ENCODE assay signal across 21 cellular contexts in genomic region chr6:122719176-122719575, GRCh38.
"Had no signal": no experiment of that assay in that cellular context is flagged by ENCODE, and none has a peak within 500 bp of the region (broad histone marks: within the 10 kb centered on the region; RNA-seq: fewer than 3 reads in every experiment).

No MANE protein-coding gene starts in this region.

- H3K4me2 ChIP-seq: smooth muscle cell had no signal

- DNase-seq: activated CD4-positive, alpha-beta memory T cell treated with anti-CD3 and anti-CD28 coated beads for 36 hours; activated CD4-positive, alpha-beta T cell treated with anti-CD3 and anti-CD28 coated beads for 36 hours; activated CD8-positive, alpha-beta memory T cell treated with anti-CD3 and anti-CD28 coated beads, Interleukin-2, amount 10 ng/mL, durations not matched to agents 7 days and 5 days; activated naive CD4-positive, alpha-beta T cell treated with anti-CD3 and anti-CD28 coated beads for 36 hours; activated naive CD8-positive, alpha-beta T cell treated with anti-CD3 and anti-CD28 coated beads, Interleukin-2, amount 50 U/mL, for 24 hours; activated T-cell treated with anti-CD3 and anti-CD28 coated beads, Interleukin-2, amount 50 U/mL, for 1 hour; dorsolateral prefrontal cortex; erythroblast; heart right ventricle; islet precursor cell; mammary epithelial cell; psoas muscle; right lobe of liver; upper lobe of left lung had no signal

- H3K4me3 ChIP-seq: ascending aorta, gastroesophageal sphincter, heart right ventricle, psoas muscle, right lobe of liver, smooth muscle cell, upper lobe of left lung had no signal

- H3K4me1 Mint-ChIP-seq: activated CD4-positive, alpha-beta T cell treated with anti-CD3 and anti-CD28 coated beads for 36 hours; activated CD8-positive, alpha-beta memory T cell treated with anti-CD3 and anti-CD28 coated beads, Interleukin-2, amount 10 ng/mL, durations not matched to agents 7 days and 5 days; activated naive CD8-positive, alpha-beta T cell treated with anti-CD3 and anti-CD28 coated beads, Interleukin-2, amount 50 U/mL, for 24 hours had no signal

- FAIRE-seq: bronchial epithelial cell had no signal

- H3K27me3 ChIP-seq: ascending aorta, gastroesophageal sphincter, right lobe of liver, upper lobe of left lung had no signal

- H3K27ac Mint-ChIP-seq: activated CD4-positive, alpha-beta memory T cell treated with anti-CD3 and anti-CD28 coated beads for 36 hours; activated CD4-positive, alpha-beta T cell treated with anti-CD3 and anti-CD28 coated beads for 36 hours; activated CD8-positive, alpha-beta memory T cell treated with anti-CD3 and anti-CD28 coated beads, Interleukin-2, amount 10 ng/mL, durations not matched to agents 7 days and 5 days; activated naive CD4-positive, alpha-beta T cell treated with anti-CD3 and anti-CD28 coated beads for 36 hours; activated naive CD8-positive, alpha-beta T cell treated with anti-CD3 and anti-CD28 coated beads, Interleukin-2, amount 50 U/mL, for 24 hours; activated T-helper 2 cell treated with anti-CD3 and anti-CD28 coated beads, Interferon-gamma antibody, Interleukin-2, Interleukin-4, amounts not matched to agents 10 μg/mL and 5 μg/mL and 100 μg/mL, durations not matched to agents 14 hours and 24 hours and 36 hours; stimulated activated naive CD8-positive, alpha-beta T cell treated with anti-CD3 and anti-CD28 coated beads, Interleukin-15, Interleukin-2, amounts not matched to agents 100 ng/mL and 50 ng/mL, for 24 hours had no signal

- H3K4me3 Mint-ChIP-seq: activated CD4-positive, alpha-beta memory T cell treated with anti-CD3 and anti-CD28 coated beads for 36 hours; activated CD4-positive, alpha-beta T cell treated with anti-CD3 and anti-CD28 coated beads for 36 hours; activated CD8-positive, alpha-beta memory T cell treated with anti-CD3 and anti-CD28 coated beads, Interleukin-2, amount 10 ng/mL, durations not matched to agents 7 days and 5 days; activated naive CD4-positive, alpha-beta T cell treated with anti-CD3 and anti-CD28 coated beads for 36 hours; activated naive CD8-positive, alpha-beta T cell treated with anti-CD3 and anti-CD28 coated beads, Interleukin-2, amount 50 U/mL, for 24 hours; neural crest cell; stimulated activated naive CD8-positive, alpha-beta T cell treated with anti-CD3 and anti-CD28 coated beads, Interleukin-15, Interleukin-2, amounts not matched to agents 100 ng/mL and 50 ng/mL, for 24 hours had no signal

- H3K9me3 ChIP-seq: ascending aorta, gastroesophageal sphincter, heart right ventricle, psoas muscle, right lobe of liver, upper lobe of left lung had no signal

- H3K27ac ChIP-seq: ascending aorta, gastroesophageal sphincter, heart right ventricle, psoas muscle, right lobe of liver, upper lobe of left lung had no signal

- H3K9me3 Mint-ChIP-seq: activated CD4-positive, alpha-beta memory T cell treated with anti-CD3 and anti-CD28 coated beads for 36 hours; activated naive CD4-positive, alpha-beta T cell treated with anti-CD3 and anti-CD28 coated beads for 36 hours; activated naive CD8-positive, alpha-beta T cell treated with anti-CD3 and anti-CD28 coated beads, Interleukin-2, amount 50 U/mL, for 24 hours; activated T-helper 2 cell treated with anti-CD3 and anti-CD28 coated beads, Interferon-gamma antibody, Interleukin-2, Interleukin-4, amounts not matched to agents 10 μg/mL and 5 μg/mL and 100 μg/mL, durations not matched to agents 14 hours and 24 hours and 36 hours; neural crest cell; stimulated activated naive CD8-positive, alpha-beta T cell treated with anti-CD3 and anti-CD28 coated beads, Interleukin-15, Interleukin-2, amounts not matched to agents 100 ng/mL and 50 ng/mL, for 24 hours had no signal

- H3K27me3 Mint-ChIP-seq: activated CD4-positive, alpha-beta memory T cell treated with anti-CD3 and anti-CD28 coated beads for 36 hours; activated CD4-positive, alpha-beta T cell treated with anti-CD3 and anti-CD28 coated beads for 36 hours; stimulated activated naive CD8-positive, alpha-beta T cell treated with anti-CD3 and anti-CD28 coated beads, Interleukin-15, Interleukin-2, amounts not matched to agents 100 ng/mL and 50 ng/mL, for 24 hours had no signal

- H3K4me1 ChIP-seq: ascending aorta, gastroesophageal sphincter, psoas muscle, right lobe of liver, upper lobe of left lung had no signal

- H3K36me3 Mint-ChIP-seq: activated CD4-positive, alpha-beta memory T cell treated with anti-CD3 and anti-CD28 coated beads for 36 hours; activated CD8-positive, alpha-beta memory T cell treated with anti-CD3 and anti-CD28 coated beads, Interleukin-2, amount 10 ng/mL, durations not matched to agents 7 days and 5 days had no signal

- H3K36me3 ChIP-seq: ascending aorta, gastroesophageal sphincter, heart right ventricle, right lobe of liver, upper lobe of left lung had no signal
